16 cellular contexts compared by ENCODE assay signal in genomic region chr5:138230261-138230660, GRCh38. TPM values are rescaled to one million over a fixed set of nuclear protein-coding genes. Genes with fewer than 3 reads are reported as not detected.
DNase-seq lines count a peak whose midpoint lies in the region; ATAC-seq, FAIRE-seq and TF ChIP-seq lines count a peak whose summit lies in the region.
"Had no signal": no experiment of that assay in that cellular context is flagged by ENCODE, and none has a peak within 500 bp of the region (broad histone marks: within the 10 kb centered on the region; RNA-seq: fewer than 3 reads in every experiment).

No MANE protein-coding gene starts in this region.

- peak; percentile 94 for ATAC-seq in left ventricle myocardium superior

- H3K27me3 Mint-ChIP-seq in endothelial cell (ENCODE audit: unreplicated experiment) = peaks cover 4% of the 10 kb centered on the region

- H3K27me3 ChIP-seq in adrenal gland = no peaks in the 10 kb centered on the region
- H3K27me3 ChIP-seq in tibial artery = no peaks in the 10 kb centered on the region

- H3K4me1 ChIP-seq in adrenal gland (replicated peaks in 1 of 2) (peaks cover 0 to 18% of the 10 kb centered on the region in 2 donors), tibial artery (peaks cover 0 to 10% (median 7%) of the 10 kb centered on the region in 4 donors)

- H3K27ac Mint-ChIP-seq in endothelial cell (ENCODE audit: unreplicated experiment) = no peak overlapping the region

- H3K9me3 Mint-ChIP-seq in endothelial cell (ENCODE audit: unreplicated experiment) = peaks cover 4% of the 10 kb centered on the region

- no peaks in the 10 kb centered on the region for H3K36me3 ChIP-seq in adrenal gland (replicated peaks in 1 of 2)
- H3K36me3 ChIP-seq in tibial artery = no peaks in the 10 kb centered on the region
- H3K36me3 ChIP-seq: thoracic aorta had no signal

- H3K27ac ChIP-seq in adrenal gland (peak overlapping the region in 1 of 5 donors; percentile 39), tibial artery (no peak overlapping the region)
- H3K27ac ChIP-seq: 22Rv1, dorsolateral prefrontal cortex, thoracic aorta had no signal

- H3K4me1 Mint-ChIP-seq in endothelial cell (ENCODE audit: unreplicated experiment) = no peaks in the 10 kb centered on the region

- no peak for TF ChIP-seq CTCF in adrenal gland (IDR thresholded peaks at IDR 0.05)
- no peak for TF ChIP-seq CTCF in tibial artery (IDR thresholded peaks at IDR 0.05)
- no peak for TF ChIP-seq CTCF in endothelial cell (IDR thresholded peaks at IDR 0.05; ENCODE audit: unreplicated experiment)

- intact Hi-C loops in adrenal gland (cut with DNase I) = no loop called here
- intact Hi-C loops in left ventricle myocardium superior (cut with micrococcal nuclease) = no loop called here
- intact Hi-C loops in tibial artery (cut with DNase I; ENCODE audit: low total_unique reads) = no loop called here

- H3K9me3 ChIP-seq in adrenal gland (replicated peaks in 1 of 3) (no peaks in the 10 kb centered on the region), tibial artery (peaks cover 0 to 10% (median 0%) of the 10 kb centered on the region in 3 donors)

- TF ChIP-seq POLR2A in adrenal gland (IDR thresholded peaks at IDR 0.05) = no peak

- no peak for FAIRE-seq in frontal cortex (lab: Jason Lieb, UNC)
- FAIRE-seq: H54, TTC549 had no signal

- no peak overlapping the region for H3K4me3 ChIP-seq in adrenal gland
- no peak overlapping the region for H3K4me3 ChIP-seq in tibial artery
- H3K4me3 ChIP-seq: dorsolateral prefrontal cortex, thoracic aorta had no signal

- no peak overlapping the region for H3K4me3 Mint-ChIP-seq in endothelial cell (ENCODE audit: unreplicated experiment)

- peak; percentile 18 for DNase-seq in DMS 273 (lab: John Stamatoyannopoulos, UW; ENCODE audit: unreplicated experiment)
- no peak for DNase-seq in DMS 273 treated with DMSO at 0.1 percent for 48 hours (lab: John Stamatoyannopoulos, UW)
- peak; percentile 28 to 84 (median 58) for DNase-seq in adrenal gland
- peak; percentile 67 for DNase-seq in left ventricle myocardium superior
- peak; percentile 33 to 67 for DNase-seq in tibial artery
- no peak for DNase-seq in activated gamma-delta T cell treated with Interleukin-2 at 50 U/mL for 16 hours
- no peak for DNase-seq in frontal cortex (ENCODE audit: low spot score in 2 of 2)
- DNase-seq in endothelial cell (ENCODE audit: low spot score) = no peak
- DNase-seq: dorsolateral prefrontal cortex, NCI-H1048, NCI-H526 had no signal

- peaks cover 3% of the 10 kb centered on the region for H3K36me3 Mint-ChIP-seq in endothelial cell (ENCODE audit: low read depth, unreplicated experiment)

RNA-seq across cellular contexts. Expression of gene CDC23, which starts 17.1 kb away (rescaled TPM):
- total RNA-seq in adrenal gland (10 to 100 TPM; 11.2 to 26.3 (median 20.5) TPM), left ventricle myocardium superior (22.2 TPM), frontal cortex (32.2 TPM), endothelial cell (ENCODE audit: unreplicated experiment) (40.8 TPM)
- polyA plus RNA-seq in adrenal gland = 10 to 100 TPM in 1 of 3 donors, 1 to 10 TPM in 2; 7.6 to 37.3 (median 8.3) TPM

RNA-seq across cellular contexts. Expression of gene GFRA3, which starts 44.2 kb away (rescaled TPM):
- total RNA-seq in adrenal gland (under 1 TPM in 7 of 8 donors, not detected in 1; 0.18 to 0.83 (median 0.36) TPM), left ventricle myocardium superior (0.72 TPM), frontal cortex (not detected), endothelial cell (ENCODE audit: unreplicated experiment) (0.13 TPM)
- polyA plus RNA-seq in adrenal gland = 1 to 10 TPM in 1 of 3 donors, under 1 TPM in 2; 0.26 to 1.8 (median 0.40) TPM
- total RNA-seq: HT1080 had no signal

RNA-seq across cellular contexts. Expression of gene KIF20A, which starts 51.3 kb away (rescaled TPM):
- 1 to 10 TPM; 1.3 to 5.2 (median 2.0) TPM for total RNA-seq in adrenal gland
- polyA plus RNA-seq in adrenal gland = 1 to 10 TPM in 1 of 3 donors, under 1 TPM in 2; 0.32 to 1.8 (median 0.54) TPM
- total RNA-seq in left ventricle myocardium superior = 0.59 TPM
- 4.1 TPM for total RNA-seq in frontal cortex
- 10.3 TPM for total RNA-seq in endothelial cell (ENCODE audit: unreplicated experiment)

RNA-seq across cellular contexts. Expression of gene BRD8, which starts 51.8 kb away (rescaled TPM):
- 10 to 100 TPM; 16.4 to 71.4 (median 39.7) TPM for total RNA-seq in adrenal gland
- polyA plus RNA-seq in adrenal gland = 10 to 100 TPM; 45.0 to 74.9 (median 66.7) TPM
- total RNA-seq in left ventricle myocardium superior = 29.4 TPM
- total RNA-seq in frontal cortex = 41.2 TPM
- 52.0 TPM for total RNA-seq in endothelial cell (ENCODE audit: unreplicated experiment)

Comparison
In these comparisons a context has a peak if more than half of its experiments do, and no peak if none do; other contexts are left out.
1. DNase-seq: peak in DMS 273 (single experiment), adrenal gland (7 of 7), left ventricle myocardium superior (single experiment) and tibial artery (2 of 2); none in DMS 273 treated with DMSO at 0.1 percent for 48 hours (single experiment), activated gamma-delta T cell treated with Interleukin-2 at 50 U/mL for 16 hours (single experiment), frontal cortex (0 of 2) and endothelial cell (single experiment).